In the genomic region with DNA sequence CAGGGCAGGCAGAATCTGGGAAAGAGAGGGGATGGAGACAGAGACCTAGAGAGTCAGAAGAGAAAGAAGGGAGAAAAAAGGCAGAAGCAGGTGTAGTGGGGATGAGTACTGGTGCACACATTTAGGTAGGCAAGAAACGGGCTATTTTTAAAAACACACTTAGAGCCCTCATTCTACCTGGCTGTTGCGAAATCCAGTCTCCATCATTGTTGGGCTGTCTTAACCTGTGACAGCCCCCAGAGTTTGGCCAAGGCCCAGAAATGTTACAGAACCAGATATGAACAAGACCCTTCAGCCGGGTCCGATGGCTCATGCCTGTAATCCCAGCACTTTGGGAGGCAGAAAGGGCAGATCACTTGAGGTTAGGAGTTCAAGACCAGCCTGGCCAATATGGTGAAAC, we compare ENCODE assay signal across 13 cellular contexts. TPM values are rescaled to one million over a fixed set of nuclear protein-coding genes. Genes with fewer than 3 reads are reported as not detected.
DNase-seq lines count a peak whose midpoint lies in the region; ATAC-seq lines count a peak whose summit lies in the region.
"Had no signal": no experiment of that assay in that cellular context is flagged by ENCODE, and none has a peak within 500 bp of the region (broad histone marks: within the 10 kb centered on the region; RNA-seq: fewer than 3 reads in every experiment).

No MANE protein-coding gene starts in this region.

- peak overlapping the region; percentile 66 for H2AFZ ChIP-seq in neuronal stem cell (ENCODE audit: low read length)

- no peak overlapping the region for H2BK15ac ChIP-seq in neuronal stem cell (ENCODE audit: low read length)

- WGBS in neuronal stem cell (ENCODE audit: extremely low coverage in 2 of 2, insufficient read length in 2 of 2, insufficient replicate concordance in 1 of 2), 2 donors: no CpG with 5 or more reads among the region's 4 CpGs

- H3K27ac Mint-ChIP-seq in activated naive CD4-positive, alpha-beta T cell treated with anti-CD3 and anti-CD28 coated beads, Interleukin-2, amount 50 U/mL, for 72 hours: peak overlapping the region; percentile 22 to 90

- no peak overlapping the region for H2AK5ac ChIP-seq in neuronal stem cell (ENCODE audit: low read depth, low read length)

- no peaks in the 10 kb centered on the region for H3K36me3 Mint-ChIP-seq in activated naive CD4-positive, alpha-beta T cell treated with anti-CD3 and anti-CD28 coated beads, Interleukin-2, amount 50 U/mL, for 72 hours

- DNase-seq in activated naive CD4-positive, alpha-beta T cell treated with anti-CD3 and anti-CD28 coated beads, Interleukin-2, amount 50 U/mL, for 72 hours (ENCODE audit: low spot score in 2 of 2): no peak
- no peak for DNase-seq in activated naive CD4-positive, alpha-beta T cell treated with anti-CD3 and anti-CD28 coated beads, Interleukin-2, amount 50 U/mL, for 16 hours
- no peak for DNase-seq in neuronal stem cell (ENCODE audit: low spot score)
- DNase-seq: 8988T, EL, Karpas-422, NCI-H187 treated with DMSO at 0.1 percent for 48 hours, NCI-H82 had no signal

- H3K9me3 ChIP-seq in neuronal stem cell (replicated peaks in 1 of 2; ENCODE audit: control insufficient read depth in 2 of 2, insufficient read depth in 1 of 2, low read depth in 1 of 2, low read length in 2 of 2): no peaks in the 10 kb centered on the region

- H3K36me3 ChIP-seq in neuronal stem cell (replicated peaks in 1 of 2; ENCODE audit: control insufficient read depth in 2 of 2, insufficient read depth in 2 of 2, low read length in 2 of 2): no peaks in the 10 kb centered on the region

- no peak overlapping the region for H3K23ac ChIP-seq in neuronal stem cell (ENCODE audit: low read depth, low read length, poor library complexity)

- no peak overlapping the region for H3K4me3 ChIP-seq in neuronal stem cell (ENCODE audit: low read length in 2 of 2)
- H3K4me3 ChIP-seq: SK-N-MC had no signal

- H3K9ac ChIP-seq in neuronal stem cell (ENCODE audit: low read depth, low read length, poor library complexity): no peak overlapping the region

- H4K91ac ChIP-seq in neuronal stem cell (ENCODE audit: low read depth, low read length, poor library complexity): no peak overlapping the region

- no peak overlapping the region for H3K4ac ChIP-seq in neuronal stem cell (ENCODE audit: low read length)

- H2BK12ac ChIP-seq in neuronal stem cell (ENCODE audit: low read length): no peak overlapping the region

- H3K79me1 ChIP-seq in neuronal stem cell (ENCODE audit: low read depth, low read length): no peaks in the 10 kb centered on the region

- H2BK5ac ChIP-seq in neuronal stem cell (ENCODE audit: low read length): no peak overlapping the region

- H4K8ac ChIP-seq in neuronal stem cell (ENCODE audit: low read depth, low read length): no peak overlapping the region

- H3K4me2 ChIP-seq in neuronal stem cell (ENCODE audit: insufficient read depth, low read length, poor library complexity, severe bottlenecking): no peak overlapping the region

- no peak overlapping the region for H2BK120ac ChIP-seq in neuronal stem cell (ENCODE audit: low read depth, low read length)

- no peaks in the 10 kb centered on the region for H3K9me3 Mint-ChIP-seq in activated naive CD4-positive, alpha-beta T cell treated with anti-CD3 and anti-CD28 coated beads, Interleukin-2, amount 50 U/mL, for 72 hours

- no peak overlapping the region for H3K27ac ChIP-seq in neuronal stem cell (replicated peaks; ENCODE audit: low read length)
- H3K27ac ChIP-seq: C4-2B, SK-N-MC had no signal

- H3K18ac ChIP-seq in neuronal stem cell (ENCODE audit: low read length): no peak overlapping the region

- no peak for ATAC-seq in activated naive CD4-positive, alpha-beta T cell treated with anti-CD3 and anti-CD28 coated beads, Interleukin-2, amount 50 U/mL, for 72 hours
- ATAC-seq in HG02852 (IDR thresholded peaks at IDR 0.05; ENCODE audit: unreplicated experiment): no peak

- H3K27me3 ChIP-seq in neuronal stem cell (ENCODE audit: control insufficient read depth in 3 of 3, insufficient read depth in 3 of 3, low read depth in 1 of 3, low read length in 3 of 3): peaks cover 0 to 25% (median 0%) of the 10 kb centered on the region in 3 experiments

- H3K4me1 ChIP-seq in neuronal stem cell (ENCODE audit: control insufficient read depth in 2 of 2, insufficient read depth in 1 of 2, low read depth in 1 of 2, low read length in 2 of 2): peaks cover 0 to 5% of the 10 kb centered on the region in 2 donors

- H3K14ac ChIP-seq in neuronal stem cell (ENCODE audit: low read length): no peak overlapping the region

RNA-seq across cellular contexts. Expression of gene KDF1, which starts 12.6 kb away (rescaled TPM):
- total RNA-seq in activated naive CD4-positive, alpha-beta T cell treated with anti-CD3 and anti-CD28 coated beads, Interleukin-2, amount 50 U/mL, for 72 hours: under 1 TPM in 1 of 2 donors, not detected in 1; 0.27 TPM
- 0.04 TPM for polyA plus RNA-seq in neuronal stem cell (2013, experiment 1 of 2)
- polyA plus RNA-seq in neuronal stem cell (2013, experiment 2 of 2): 0.03 TPM
- total RNA-seq: H4, NCI-H460 had no signal

RNA-seq across cellular contexts. Expression of gene TRNP1, which starts 20.7 kb away (rescaled TPM):
- under 1 TPM in 1 of 2 donors, not detected in 1; 0.29 TPM for total RNA-seq in activated naive CD4-positive, alpha-beta T cell treated with anti-CD3 and anti-CD28 coated beads, Interleukin-2, amount 50 U/mL, for 72 hours
- 1.3 TPM for polyA plus RNA-seq in neuronal stem cell (2013, experiment 1 of 2)
- polyA plus RNA-seq in neuronal stem cell (2013, experiment 2 of 2): 1.3 TPM

RNA-seq across cellular contexts. Expression of gene TENT5B, which starts 39.8 kb away (rescaled TPM):
- under 1 TPM in 1 of 2 donors, not detected in 1; 0.09 TPM for total RNA-seq in activated naive CD4-positive, alpha-beta T cell treated with anti-CD3 and anti-CD28 coated beads, Interleukin-2, amount 50 U/mL, for 72 hours
- polyA plus RNA-seq in neuronal stem cell (2013, experiment 1 of 2): 6.3 TPM
- polyA plus RNA-seq in neuronal stem cell (2013, experiment 2 of 2): 6.2 TPM

RNA-seq across cellular contexts. Expression of gene NUDC, which starts 51.3 kb away (rescaled TPM):
- total RNA-seq in activated naive CD4-positive, alpha-beta T cell treated with anti-CD3 and anti-CD28 coated beads, Interleukin-2, amount 50 U/mL, for 72 hours: 10 to 100 TPM; 60.5 to 93.7 TPM
- 59.8 TPM for polyA plus RNA-seq in neuronal stem cell (2013, experiment 1 of 2)
- polyA plus RNA-seq in neuronal stem cell (2013, experiment 2 of 2): 57.4 TPM

RNA-seq across cellular contexts. Expression of gene NR0B2, which starts 59.0 kb away (rescaled TPM):
- total RNA-seq in activated naive CD4-positive, alpha-beta T cell treated with anti-CD3 and anti-CD28 coated beads, Interleukin-2, amount 50 U/mL, for 72 hours: not detected
- polyA plus RNA-seq in neuronal stem cell (2013, experiment 1 of 2): not detected
- 0.03 TPM for polyA plus RNA-seq in neuronal stem cell (2013, experiment 2 of 2)
- total RNA-seq: H4, NCI-H460 had no signal
